In the genomic region with DNA sequence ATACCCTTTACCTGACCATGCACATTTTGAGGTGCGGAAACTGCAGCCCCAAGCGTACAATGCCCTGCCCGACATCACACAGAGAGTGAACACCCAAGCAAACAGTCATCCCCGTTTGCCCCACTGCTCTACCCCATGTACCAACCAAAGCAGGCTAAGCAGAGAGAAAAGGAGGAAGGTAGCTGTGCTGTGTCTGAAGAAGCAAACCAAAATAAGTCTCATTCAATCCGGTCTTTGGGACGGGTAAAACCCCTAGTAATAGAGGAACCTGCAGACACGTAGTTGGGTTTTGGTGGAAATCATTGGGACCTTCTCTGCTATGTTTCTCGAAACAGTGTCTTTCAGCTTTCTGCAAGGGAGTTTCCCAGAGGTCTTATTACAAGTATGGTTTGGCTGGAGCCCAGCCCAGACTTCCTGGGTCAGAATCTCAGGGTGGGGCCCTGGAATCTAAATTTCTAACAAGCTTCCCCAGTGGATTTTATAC, we compare ENCODE assay signal across 9 cellular contexts.
DNase-seq lines count a peak whose midpoint lies in the region; ATAC-seq and TF ChIP-seq lines count a peak whose summit lies in the region.
"Had no signal": no experiment of that assay in that cellular context is flagged by ENCODE, and none has a peak within 500 bp of the region (broad histone marks: within the 10 kb centered on the region; RNA-seq: fewer than 3 reads in every experiment).

No MANE protein-coding gene starts in this region.

- H3K4me3 ChIP-seq in tibial nerve: no peak overlapping the region

- H3K4me1 ChIP-seq in tibial nerve: peaks cover 0 to 53% (median 4%) of the 10 kb centered on the region in 4 donors

- ATAC-seq in GM21737 (IDR thresholded peaks at IDR 0.05; ENCODE audit: unreplicated experiment): peak; percentile 80
- ATAC-seq: HCT116 had no signal

- H3K36me3 ChIP-seq in tibial nerve: no peaks in the 10 kb centered on the region

- POLR2A ChIA-PET in GM10248 (lab: Yijun Ruan, JAX): interaction anchor here (0.6 kb wide), 1 partner anchor 1562 kb away, joined by 3 read pairs; no protein-coding TSS in a partner anchor

- H3K27ac ChIP-seq in caudate nucleus (ENCODE audit: low read depth, low read length) (no peak overlapping the region), tibial nerve (no peak overlapping the region)

- TF ChIP-seq CTCF in GM10248 (IDR thresholded peaks at IDR 0.05; ENCODE audit: control extremely low read depth, extremely low read depth, low read depth, missing control alignments) (no peak), tibial nerve (IDR thresholded peaks at IDR 0.05) (no peak)

- CTCF ChIA-PET in GM10248 (lab: Yijun Ruan, JAX): interaction anchor here (1.1 to 3.5 kb wide), 9 partner anchors 9 to 76 kb away, joined by 3 to 27 read pairs (median 4); no protein-coding TSS in a partner anchor

- H3K27me3 ChIP-seq in tibial nerve: no peaks in the 10 kb centered on the region

- DNase-seq in GM10248 (ENCODE audit: extremely low spot score): peak; percentile 68
- peak; percentile 35 for DNase-seq in RPMI8226
- DNase-seq in medulla oblongata (ENCODE audit: extremely low spot score): peak; percentile 13
- no peak for DNase-seq in hypothalamus (lab: John Stamatoyannopoulos, UW)
- no peak for DNase-seq in caudate nucleus (lab: John Stamatoyannopoulos, UW)
- DNase-seq in cerebellum (ENCODE audit: low spot score): no peak
- no peak for DNase-seq in tibial nerve (ENCODE audit: low spot score in 2 of 2)

- no peak for TF ChIP-seq POLR2A in tibial nerve (IDR thresholded peaks at IDR 0.05)

- no peaks in the 10 kb centered on the region for H3K9me3 ChIP-seq in tibial nerve

- no peak for TF ChIP-seq EP300 in tibial nerve (IDR thresholded peaks at IDR 0.05)

- WGBS in tibial nerve, 2 donors: 54 to 60% methylated on average over 8 of the region's 8 CpGs

Comparison
In these comparisons a context has a peak if more than half of its experiments do, and no peak if none do; other contexts are left out.
1. DNase-seq: peak in GM10248 (single experiment), RPMI8226 (single experiment) and medulla oblongata (single experiment); none in hypothalamus (0 of 51), caudate nucleus (0 of 61), cerebellum (single experiment) and tibial nerve (0 of 2).